16 cellular contexts compared by ENCODE assay signal in genomic region chr22:19405652-19406051, GRCh38. TPM values are rescaled to one million over a fixed set of nuclear protein-coding genes. Genes with fewer than 3 reads are reported as not detected.
DNase-seq lines count a peak whose midpoint lies in the region; ATAC-seq and TF ChIP-seq lines count a peak whose summit lies in the region.
"Had no signal": no experiment of that assay in that cellular context is flagged by ENCODE, and none has a peak within 500 bp of the region (broad histone marks: within the 10 kb centered on the region; RNA-seq: fewer than 3 reads in every experiment).

No MANE protein-coding gene starts in this region.

- peaks cover 15% of the 10 kb centered on the region for H3K36me3 Mint-ChIP-seq in natural killer cell
- H3K36me3 Mint-ChIP-seq in natural killer cell treated with Interleukin-12 subunit alpha and Interleukin-12 subunit beta and Interleukin-15 and Interleukin-18, amount 100 ng/mL, for 72 hours = peaks cover 24% of the 10 kb centered on the region

- H3K27ac ChIP-seq in parathyroid adenoma (peak overlapping the region; percentile 76), caudate nucleus (ENCODE audit: low read depth, low read length) (no peak overlapping the region)
- H3K27ac ChIP-seq: BLaER1 treated with 17β-estradiol and CSF1 and Interleukin-3, amounts not matched to agents 10 nM and 100 nM had no signal

- H3K9ac ChIP-seq in parathyroid adenoma = no peak overlapping the region
- H3K9ac ChIP-seq: BLaER1 treated with 17β-estradiol and CSF1 and Interleukin-3, amounts not matched to agents 10 nM and 100 nM had no signal

- H2AFZ ChIP-seq in parathyroid adenoma = no peak overlapping the region

- H3K9me3 ChIP-seq in parathyroid adenoma (ENCODE audit: control insufficient read depth, low read length) = no peaks in the 10 kb centered on the region
- H3K9me3 ChIP-seq: BLaER1 treated with 17β-estradiol and CSF1 and Interleukin-3, amounts not matched to agents 10 nM and 100 nM had no signal

- DNase-seq in natural killer cell (no peak), left lobe of liver (ENCODE audit: low spot score) (no peak), foreskin fibroblast (no peak), caudate nucleus (lab: John Stamatoyannopoulos, UW) (no peak)
- DNase-seq in natural killer cell treated with Interleukin-12 subunit alpha and Interleukin-12 subunit beta and Interleukin-15 and Interleukin-18, amount 100 ng/mL, for 72 hours (ENCODE audit: low spot score) = no peak
- DNase-seq: Calu3; CD8-positive, alpha-beta T cell; DMS79 treated with DMSO at 0.1 percent for 48 hours; GF-D8; GOT3; H7; HFFc6 had no signal

- H3K4me3 Mint-ChIP-seq in natural killer cell = no peak overlapping the region
- no peak overlapping the region for H3K4me3 Mint-ChIP-seq in natural killer cell treated with Interleukin-12 subunit alpha and Interleukin-12 subunit beta and Interleukin-15 and Interleukin-18, amount 100 ng/mL, for 72 hours
- H3K4me3 Mint-ChIP-seq: B cell; CD8-positive, alpha-beta T cell; HFFc6 had no signal

- peaks cover 28 to 33% of the 10 kb centered on the region in 2 donors for H3K4me1 Mint-ChIP-seq in natural killer cell
- peaks cover 11 to 19% of the 10 kb centered on the region in 2 donors for H3K4me1 Mint-ChIP-seq in natural killer cell treated with Interleukin-12 subunit alpha and Interleukin-12 subunit beta and Interleukin-15 and Interleukin-18, amount 100 ng/mL, for 72 hours (ENCODE audit: low read depth in 2 of 2)

- peak overlapping the region; percentile 48 to 56 for H3K27ac Mint-ChIP-seq in natural killer cell
- peak overlapping the region in 1 of 2 donors; percentile 12 for H3K27ac Mint-ChIP-seq in natural killer cell treated with Interleukin-12 subunit alpha and Interleukin-12 subunit beta and Interleukin-15 and Interleukin-18, amount 100 ng/mL, for 72 hours
- H3K27ac Mint-ChIP-seq: B cell; CD8-positive, alpha-beta T cell; HFFc6 had no signal

- no peak overlapping the region for H3K4me2 ChIP-seq in parathyroid adenoma (ENCODE audit: low read length)
- H3K4me2 ChIP-seq: BLaER1 treated with 17β-estradiol and CSF1 and Interleukin-3, amounts not matched to agents 10 nM and 100 nM had no signal

- no peaks in the 10 kb centered on the region for H3K36me3 ChIP-seq in parathyroid adenoma (ENCODE audit: control insufficient read depth, insufficient read depth, low read length)

- H3K79me2 ChIP-seq in parathyroid adenoma = peaks cover 2% of the 10 kb centered on the region

- no peak for TF ChIP-seq CTCF in natural killer cell (IDR thresholded peaks at IDR 0.05)
- no peak for TF ChIP-seq CTCF in parathyroid adenoma (IDR thresholded peaks at IDR 0.05)
- TF ChIP-seq CTCF in foreskin fibroblast (IDR thresholded peaks at IDR 0.05; ENCODE audit: low read depth, low read length) = no peak

- H3K4me1 ChIP-seq in parathyroid adenoma = no peaks in the 10 kb centered on the region
- H3K4me1 ChIP-seq: BLaER1 treated with 17β-estradiol and CSF1 and Interleukin-3, amounts not matched to agents 10 nM and 100 nM had no signal

- H3K4me3 ChIP-seq in parathyroid adenoma (ENCODE audit: low read depth, low read length) (no peak overlapping the region), foreskin fibroblast (ENCODE audit: low read depth in 1 of 2, low read length in 2 of 2) (no peak overlapping the region)
- H3K4me3 ChIP-seq: BLaER1 treated with 17β-estradiol and CSF1 and Interleukin-3, amounts not matched to agents 10 nM and 100 nM had no signal

- no peaks in the 10 kb centered on the region for H3K27me3 ChIP-seq in parathyroid adenoma (ENCODE audit: control insufficient read depth, insufficient read depth, low read length)
- H3K27me3 ChIP-seq: BLaER1 treated with 17β-estradiol and CSF1 and Interleukin-3, amounts not matched to agents 10 nM and 100 nM had no signal

- no peaks in the 10 kb centered on the region for H3K9me3 Mint-ChIP-seq in natural killer cell
- H3K9me3 Mint-ChIP-seq in natural killer cell treated with Interleukin-12 subunit alpha and Interleukin-12 subunit beta and Interleukin-15 and Interleukin-18, amount 100 ng/mL, for 72 hours = no peaks in the 10 kb centered on the region
- H3K9me3 Mint-ChIP-seq: CD8-positive, alpha-beta T cell; HFFc6 had no signal

- H3K27me3 Mint-ChIP-seq in natural killer cell (ENCODE audit: low read depth in 2 of 2) = no peaks in the 10 kb centered on the region
- no peaks in the 10 kb centered on the region for H3K27me3 Mint-ChIP-seq in natural killer cell treated with Interleukin-12 subunit alpha and Interleukin-12 subunit beta and Interleukin-15 and Interleukin-18, amount 100 ng/mL, for 72 hours
- H3K27me3 Mint-ChIP-seq: B cell had no signal

- intact Hi-C loops in natural killer cell (cut with micrococcal nuclease) = no loop called here

- ATAC-seq in natural killer cell = no peak
- no peak for ATAC-seq in natural killer cell treated with Interleukin-12 subunit alpha and Interleukin-12 subunit beta and Interleukin-15 and Interleukin-18, amount 100 ng/mL, for 72 hours
- peak; percentile 70 for ATAC-seq in left lobe of liver
- ATAC-seq: CD8-positive, alpha-beta T cell; HCT116 had no signal

RNA-seq across cellular contexts. Expression of gene HIRA, which starts 25.9 kb away (rescaled TPM):
- total RNA-seq in natural killer cell (10 to 100 TPM; 49.6 to 75.9 (median 50.9) TPM), left lobe of liver (20.2 TPM)
- 10 to 100 TPM; 40.5 to 62.7 TPM for total RNA-seq in natural killer cell treated with Interleukin-12 subunit alpha and Interleukin-12 subunit beta and Interleukin-15 and Interleukin-18, amount 100 ng/mL, for 72 hours

RNA-seq across cellular contexts. Expression of gene MRPL40, which starts 26.7 kb away (rescaled TPM):
- total RNA-seq in natural killer cell = 10 to 100 TPM; 11.6 to 16.7 (median 14.2) TPM
- total RNA-seq in natural killer cell treated with Interleukin-12 subunit alpha and Interleukin-12 subunit beta and Interleukin-15 and Interleukin-18, amount 100 ng/mL, for 72 hours = 10 to 100 TPM; 14.3 to 21.3 TPM
- total RNA-seq in left lobe of liver = 27.8 TPM

RNA-seq across cellular contexts. Expression of gene C22orf39, which starts 41.9 kb away (rescaled TPM):
- 10 to 100 TPM; 45.4 to 53.3 (median 50.2) TPM for total RNA-seq in natural killer cell
- 10 to 100 TPM; 27.6 to 36.8 TPM for total RNA-seq in natural killer cell treated with Interleukin-12 subunit alpha and Interleukin-12 subunit beta and Interleukin-15 and Interleukin-18, amount 100 ng/mL, for 72 hours
- 12.0 TPM for total RNA-seq in left lobe of liver
